ENCODE assay signal across 21 cellular contexts in genomic region chr10:101646369-101646768, GRCh38. TPM values are rescaled to one million over a fixed set of nuclear protein-coding genes. Genes with fewer than 3 reads are reported as not detected.
A peak's percentile ranks its signal among the peaks of the same experiment; 100 is the strongest.
DNase-seq lines count a peak whose midpoint lies in the region; ATAC-seq and TF ChIP-seq lines count a peak whose summit lies in the region.
"Had no signal": no experiment of that assay in that cellular context is flagged by ENCODE, and none has a peak within 500 bp of the region (broad histone marks: within the 10 kb centered on the region; RNA-seq: fewer than 3 reads in every experiment).

No MANE protein-coding gene starts in this region.

- H3K36me3 Mint-ChIP-seq in CD4-positive, alpha-beta memory T cell, result peaks cover 33 to 71% of the 10 kb centered on the region in 2 donors

- no peaks in the 10 kb centered on the region for H3K9me3 Mint-ChIP-seq in CD4-positive, alpha-beta memory T cell
- H3K9me3 Mint-ChIP-seq: dendritic cell treated with granulocyte-macrophage colony-stimulating factor and Interleukin-4, amounts not matched to agents 40 ng/mL and 50 ng/mL, for 4 days; immature natural killer cell; WTC11 had no signal

- H3K27me3 ChIP-seq in dorsolateral prefrontal cortex, result no peaks in the 10 kb centered on the region
- H3K27me3 ChIP-seq in ovary, result no peaks in the 10 kb centered on the region
- no peaks in the 10 kb centered on the region for H3K27me3 ChIP-seq in aorta (ENCODE audit: control insufficient read depth in 1 of 2, insufficient read depth in 2 of 2, low read length in 1 of 2)
- H3K27me3 ChIP-seq in CD4-positive, alpha-beta memory T cell (ENCODE audit: insufficient read depth, low read length), result no peaks in the 10 kb centered on the region
- H3K27me3 ChIP-seq in tibial nerve, result no peaks in the 10 kb centered on the region
- H3K27me3 ChIP-seq: breast epithelium, transverse colon had no signal

- H3K4me1 ChIP-seq in ovary (ENCODE audit: insufficient read depth) (no peaks in the 10 kb centered on the region), aorta (ENCODE audit: control insufficient read depth in 1 of 2, insufficient read depth in 2 of 2, low read length in 2 of 2) (no peaks in the 10 kb centered on the region), tibial nerve (peaks cover 0 to 45% (median 10%) of the 10 kb centered on the region in 4 donors)
- no peaks in the 10 kb centered on the region for H3K4me1 ChIP-seq in CD4-positive, alpha-beta memory T cell (ENCODE audit: insufficient read depth, low read length)
- H3K4me1 ChIP-seq: breast epithelium, transverse colon had no signal

- ATAC-seq in left ventricle myocardium superior (peak; percentile 74), aorta (ENCODE audit: low FRiP score) (peak; percentile 70), HG02840 (IDR thresholded peaks at IDR 0.05; ENCODE audit: low FRiP score, unreplicated experiment) (no peak)
- ATAC-seq: HCT116, WTC11 had no signal

- H3K9me3 ChIP-seq in ovary, result no peaks in the 10 kb centered on the region
- no peaks in the 10 kb centered on the region for H3K9me3 ChIP-seq in aorta (ENCODE audit: control insufficient read depth, low read length)
- no peaks in the 10 kb centered on the region for H3K9me3 ChIP-seq in CD4-positive, alpha-beta memory T cell (ENCODE audit: control insufficient read depth in 1 of 2, low read length in 2 of 2)
- H3K9me3 ChIP-seq in tibial nerve, result no peaks in the 10 kb centered on the region
- H3K9me3 ChIP-seq: breast epithelium, transverse colon had no signal

- DNase-seq in dorsolateral prefrontal cortex (peak in 8 of 10 donors; percentile 32 to 66 (median 47)), left ventricle myocardium superior (peak; percentile 59), ovary (peak; percentile 27 to 52 (median 39)), aorta (peak; percentile 76 to 89), tibial nerve (ENCODE audit: low spot score in 2 of 2) (no peak)
- DNase-seq in CD4-positive, alpha-beta memory T cell, result no peak
- DNase-seq: activated CD4-positive, alpha-beta T cell treated with anti-CD3 and anti-CD28 coated beads, Interleukin-2, amount 50 U/mL, for 48 hours; activated effector memory CD4-positive, alpha-beta T cell treated with anti-CD3 and anti-CD28 coated beads, Interleukin-2, amount 50 U/mL, for 16 hours; immature natural killer cell; NCI-H146; NCI-H2171 treated with DMSO at 0.1 percent for 48 hours; NCI-H69; T-helper 9 cell; transverse colon had no signal

- WGBS in ovary, 3 donors, result 43 to 74% (median 65%) methylated on average over 6 of the region's 6 CpGs
- 3 to 11% methylated on average over 6 of the region's 6 CpGs for WGBS in aorta, 2 donors
- WGBS in tibial nerve, 2 donors, result 28 to 34% methylated on average over 6 of the region's 6 CpGs

- peak overlapping the region in 25 of 59 donors; percentile 0 to 63 (median 36) for H3K27ac ChIP-seq in dorsolateral prefrontal cortex
- no peak overlapping the region for H3K27ac ChIP-seq in ovary
- no peak overlapping the region for H3K27ac ChIP-seq in aorta (ENCODE audit: low read depth in 1 of 2, low read length in 2 of 2)
- no peak overlapping the region for H3K27ac ChIP-seq in CD4-positive, alpha-beta memory T cell (ENCODE audit: low read depth, low read length)
- peak overlapping the region in 2 of 4 donors; percentile 38 to 75 for H3K27ac ChIP-seq in tibial nerve
- H3K27ac ChIP-seq: KMS-11, transverse colon had no signal

- POLR2A ChIA-PET in CD4-positive, alpha-beta memory T cell (lab: Charles Lee; ENCODE audit: partially characterized antibody), result no interaction called here

- no peaks in the 10 kb centered on the region for H3K27me3 Mint-ChIP-seq in CD4-positive, alpha-beta memory T cell
- H3K27me3 Mint-ChIP-seq: dendritic cell treated with granulocyte-macrophage colony-stimulating factor and Interleukin-4, amounts not matched to agents 40 ng/mL and 50 ng/mL, for 4 days had no signal

- no peak overlapping the region for H3K27ac Mint-ChIP-seq in CD4-positive, alpha-beta memory T cell
- H3K27ac Mint-ChIP-seq: dendritic cell treated with granulocyte-macrophage colony-stimulating factor and Interleukin-4, amounts not matched to agents 40 ng/mL and 50 ng/mL, for 4 days; WTC11 had no signal

- intact Hi-C loops in dorsolateral prefrontal cortex (cut with DNase I) (no loop called here), left ventricle myocardium superior (cut with micrococcal nuclease) (no loop called here), ovary (cut with DNase I) (no loop called here), aorta (cut with DNase I) (no loop called here)
- intact Hi-C loops in CD4-positive, alpha-beta memory T cell (cut with micrococcal nuclease), result no loop called here

- TF ChIP-seq POLR2A in ovary (IDR thresholded peaks at IDR 0.05) (no peak), tibial nerve (IDR thresholded peaks at IDR 0.05) (no peak)

- H3K4me1 Mint-ChIP-seq in CD4-positive, alpha-beta memory T cell, result peaks cover 12 to 18% (median 18%) of the 10 kb centered on the region in 4 donors

- no peak overlapping the region for H3K4me3 Mint-ChIP-seq in CD4-positive, alpha-beta memory T cell
- H3K4me3 Mint-ChIP-seq: dendritic cell treated with granulocyte-macrophage colony-stimulating factor and Interleukin-4, amounts not matched to agents 40 ng/mL and 50 ng/mL, for 4 days; immature natural killer cell; WTC11 had no signal

- TF ChIP-seq EP300 in ovary (IDR thresholded peaks at IDR 0.05) (no peak), tibial nerve (IDR thresholded peaks at IDR 0.05) (no peak)

- no peaks in the 10 kb centered on the region for H3K36me3 ChIP-seq in ovary
- peaks cover 0 to 3% of the 10 kb centered on the region in 2 donors for H3K36me3 ChIP-seq in aorta (ENCODE audit: control insufficient read depth in 1 of 2, insufficient read depth in 2 of 2, low read length in 1 of 2)
- H3K36me3 ChIP-seq in CD4-positive, alpha-beta memory T cell (ENCODE audit: insufficient read depth, low read length), result peaks cover 30% of the 10 kb centered on the region
- H3K36me3 ChIP-seq in tibial nerve, result peaks cover 0 to 49% (median 0%) of the 10 kb centered on the region in 3 donors
- H3K36me3 ChIP-seq: breast epithelium, transverse colon had no signal

- no peak for TF ChIP-seq CTCF in dorsolateral prefrontal cortex (IDR thresholded peaks at IDR 0.05 in 54 of 56, conservative IDR thresholded peaks at IDR 0.05 in 2 of 56; ENCODE audit: low read depth in 1 of 56, partially characterized antibody in 56 of 56)
- no peak for TF ChIP-seq CTCF in ovary (IDR thresholded peaks at IDR 0.05)
- no peak for TF ChIP-seq CTCF in tibial nerve (IDR thresholded peaks at IDR 0.05)

- no peak overlapping the region for H3K4me3 ChIP-seq in dorsolateral prefrontal cortex
- no peak overlapping the region for H3K4me3 ChIP-seq in ovary
- H3K4me3 ChIP-seq in aorta (ENCODE audit: low read length in 2 of 2), result no peak overlapping the region
- H3K4me3 ChIP-seq in CD4-positive, alpha-beta memory T cell (ENCODE audit: low read length in 2 of 2), result no peak overlapping the region
- no peak overlapping the region for H3K4me3 ChIP-seq in tibial nerve
- H3K4me3 ChIP-seq: breast epithelium, lung, transverse colon had no signal

- CTCF ChIA-PET in CD4-positive, alpha-beta memory T cell (lab: Charles Lee; ENCODE audit: partially characterized antibody), result no interaction called here

RNA-seq across cellular contexts. Expression of gene FBXW4, which starts 48.6 kb away (rescaled TPM):
- total RNA-seq in dorsolateral prefrontal cortex, result 100 to 1,000 TPM in 38 of 120 experiments, 10 to 100 TPM in 82; 67.1 to 176 (median 93.7) TPM
- total RNA-seq in left ventricle myocardium superior, result 106 TPM
- total RNA-seq in ovary, result 10 to 100 TPM; 46.1 to 86.4 (median 72.6) TPM
- 10 to 100 TPM; 38.6 to 51.1 TPM for polyA plus RNA-seq in ovary
- total RNA-seq in aorta, result 10 to 100 TPM; 71.2 to 74.8 TPM
- polyA plus RNA-seq in aorta, result 10 to 100 TPM; 65.2 to 99.9 TPM
- 10 to 100 TPM; 84.9 to 96.6 TPM for total RNA-seq in CD4-positive, alpha-beta memory T cell
- polyA plus RNA-seq in CD4-positive, alpha-beta memory T cell, result 1 to 10 TPM; 5.1 to 8.5 TPM
- 10 to 100 TPM; 57.0 to 84.8 (median 65.2) TPM for total RNA-seq in tibial nerve

RNA-seq across cellular contexts. Expression of gene DPCD, which starts 58.2 kb away (rescaled TPM):
- 10 to 100 TPM; 12.5 to 44.3 (median 27.3) TPM for total RNA-seq in dorsolateral prefrontal cortex
- total RNA-seq in left ventricle myocardium superior, result 21.9 TPM
- total RNA-seq in ovary, result 10 to 100 TPM; 12.9 to 48.3 (median 18.3) TPM
- polyA plus RNA-seq in ovary, result 10 to 100 TPM; 21.7 to 29.5 TPM
- 1 to 10 TPM; 5.5 to 9.8 TPM for total RNA-seq in aorta
- polyA plus RNA-seq in aorta, result 10 to 100 TPM; 11.9 to 27.6 TPM
- 1 to 10 TPM; 1.0 to 1.2 TPM for total RNA-seq in CD4-positive, alpha-beta memory T cell
- 1 to 10 TPM; 1.4 to 1.9 TPM for polyA plus RNA-seq in CD4-positive, alpha-beta memory T cell
- total RNA-seq in tibial nerve, result 10 to 100 TPM in 2 of 4 donors, 1 to 10 TPM in 2; 6.0 to 28.5 (median 16.3) TPM

RNA-seq across cellular contexts. Expression of gene POLL, which starts 58.3 kb away (rescaled TPM):
- total RNA-seq in dorsolateral prefrontal cortex, result 10 to 100 TPM; 22.0 to 55.4 (median 35.3) TPM
- total RNA-seq in left ventricle myocardium superior, result 20.1 TPM
- 10 to 100 TPM; 21.9 to 33.8 (median 31.0) TPM for total RNA-seq in ovary
- polyA plus RNA-seq in ovary, result 10 to 100 TPM; 17.3 to 31.9 TPM
- 10 to 100 TPM; 16.9 to 31.5 TPM for total RNA-seq in aorta
- polyA plus RNA-seq in aorta, result 10 to 100 TPM; 13.3 to 53.8 TPM
- total RNA-seq in CD4-positive, alpha-beta memory T cell, result 10 to 100 TPM; 57.0 to 59.3 TPM
- polyA plus RNA-seq in CD4-positive, alpha-beta memory T cell, result 10 to 100 TPM in 1 of 2 donors, 1 to 10 TPM in 1; 9.2 to 13.0 TPM
- 10 to 100 TPM; 27.8 to 45.7 (median 35.8) TPM for total RNA-seq in tibial nerve

Comparison
In these comparisons a context has a peak if more than half of its experiments do, and no peak if none do; other contexts are left out.
1. DNase-seq: peak in dorsolateral prefrontal cortex (8 of 10), left ventricle myocardium superior (single experiment), ovary (5 of 5) and aorta (2 of 2); none in CD4-positive, alpha-beta memory T cell (0 of 5) and tibial nerve (0 of 2).